Comparison of ENCODE assay signal across 1 cellular context in the genomic region with DNA sequence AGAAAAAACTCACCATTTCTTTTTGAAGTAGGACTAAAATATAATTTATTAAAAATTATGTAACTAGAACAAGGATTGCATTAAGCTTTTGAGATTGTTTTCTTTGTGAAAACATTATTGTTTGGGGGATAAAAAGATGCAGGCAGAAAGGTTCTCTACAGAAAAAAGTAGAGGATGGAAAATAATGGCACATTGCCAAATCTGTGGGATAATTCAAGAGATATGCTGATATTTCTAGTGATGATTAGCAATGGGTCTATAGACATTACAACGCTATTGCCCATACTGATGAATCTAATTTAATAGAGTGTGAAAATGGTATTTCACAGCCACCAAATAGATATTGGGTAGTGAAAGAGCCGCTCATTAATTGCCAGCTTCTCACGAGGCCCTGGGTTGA.
TF ChIP-seq lines count a peak whose summit lies in the region.

No MANE protein-coding gene starts in this region.

TF ChIP-seq in GM12878, 131 proteins besides CTCF, POLR2A, EP300 and RAD21:
- TF ChIP-seq, protein P1, sequence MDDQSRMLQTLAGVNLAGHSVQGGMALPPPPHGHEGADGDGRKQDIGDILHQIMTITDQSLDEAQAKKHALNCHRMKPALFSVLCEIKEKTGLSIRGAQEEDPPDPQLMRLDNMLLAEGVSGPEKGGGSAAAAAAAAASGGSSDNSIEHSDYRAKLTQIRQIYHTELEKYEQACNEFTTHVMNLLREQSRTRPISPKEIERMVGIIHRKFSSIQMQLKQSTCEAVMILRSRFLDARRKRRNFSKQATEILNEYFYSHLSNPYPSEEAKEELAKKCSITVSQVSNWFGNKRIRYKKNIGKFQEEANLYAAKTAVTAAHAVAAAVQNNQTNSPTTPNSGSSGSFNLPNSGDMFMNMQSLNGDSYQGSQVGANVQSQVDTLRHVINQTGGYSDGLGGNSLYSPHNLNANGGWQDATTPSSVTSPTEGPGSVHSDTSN (IDR thresholded peaks at IDR 0.05; ENCODE audit: insufficient replicate concordance, low read depth, low read length): peak; percentile 11
- no peak for TF ChIP-seq CBX3 (IDR thresholded peaks at IDR 0.05; ENCODE audit: borderline replicate concordance, low read depth)
